Comparison of ENCODE assay signal across 18 cellular contexts in the genomic region with DNA sequence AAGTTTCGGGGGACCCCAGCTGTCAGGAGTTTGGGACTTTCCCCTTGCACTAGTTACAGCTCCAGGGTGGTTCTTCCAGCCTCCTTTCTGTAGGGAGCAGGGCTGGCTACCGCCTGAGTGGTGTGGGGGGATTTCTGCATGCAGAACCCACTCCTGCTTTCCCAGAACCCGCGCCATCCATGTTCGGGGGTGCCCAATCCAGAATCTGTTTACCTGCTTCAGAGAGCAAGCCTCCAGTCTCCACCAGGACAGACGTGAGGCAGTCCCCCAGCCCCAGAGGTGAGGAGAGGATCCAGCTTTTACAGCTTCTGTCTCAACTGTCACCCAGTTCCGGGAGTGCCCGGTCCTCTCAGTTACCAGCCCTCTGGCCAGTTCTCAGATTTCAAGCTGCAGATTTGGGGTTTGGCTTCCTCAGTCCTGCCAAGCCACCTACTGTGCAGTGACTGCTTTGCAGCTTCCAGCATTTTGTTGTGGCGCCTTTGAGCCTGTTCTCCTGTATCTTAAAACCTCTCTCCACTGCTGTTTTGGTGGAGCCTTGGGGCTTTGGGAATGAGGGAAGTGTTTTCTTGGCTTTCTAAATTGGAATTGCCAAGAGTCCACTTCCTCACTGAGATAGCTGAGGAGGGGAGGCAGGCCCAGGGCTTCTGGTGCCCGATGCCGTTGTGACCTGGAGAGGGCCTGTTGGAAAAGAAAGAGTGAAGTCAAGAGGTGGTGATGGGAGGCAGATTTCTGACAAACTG.
A peak's percentile ranks its signal among the peaks of the same experiment; 100 is the strongest.
DNase-seq lines count a peak whose midpoint lies in the region; ATAC-seq and TF ChIP-seq lines count a peak whose summit lies in the region.
"Had no signal": no experiment of that assay in that cellular context is flagged by ENCODE, and none has a peak within 500 bp of the region (broad histone marks: within the 10 kb centered on the region; RNA-seq: fewer than 3 reads in every experiment).

No MANE protein-coding gene starts in this region.

- H3K79me2 ChIP-seq in PC-9 (ENCODE audit: low read depth) (no peaks in the 10 kb centered on the region), GM23338 (replicated peaks; ENCODE audit: insufficient read depth) (no peaks in the 10 kb centered on the region)

- POLR2A ChIA-PET in AG04450 (lab: Yijun Ruan, JAX) (no interaction called here), PC-9 (lab: Charles Lee; ENCODE audit: unreplicated experiment) (interaction anchor here (0.6 kb wide), 2 partner anchors 109 to 339 kb away, joined by 6 read pairs; no protein-coding TSS in a partner anchor), A673 (lab: Charles Lee; ENCODE audit: low non-redundant PET) (no interaction called here)

- H4K20me1 ChIP-seq in PC-9 (ENCODE audit: insufficient read depth) (no peaks in the 10 kb centered on the region), GM23338 (replicated peaks; ENCODE audit: insufficient read depth) (no peaks in the 10 kb centered on the region)
- H4K20me1 ChIP-seq: BLaER1 had no signal

- H3F3A ChIP-seq in PC-9 (ENCODE audit: insufficient read depth, low read depth) (no peaks in the 10 kb centered on the region), GM23338 (replicated peaks; ENCODE audit: low read depth) (no peaks in the 10 kb centered on the region)

- no peak for DNase-seq in AG04450 (ENCODE audit: low read depth, low spot score)
- peak; percentile 31 for DNase-seq in DMS79 treated with DMSO at 0.1 percent for 48 hours (lab: John Stamatoyannopoulos, UW)
- peak; percentile 53 to 61 for DNase-seq in PC-9
- peak; percentile 2 for DNase-seq in fibroblast of the aortic adventitia (ENCODE audit: low read depth)
- no peak for DNase-seq in GM23338 (ENCODE audit: low spot score)
- DNase-seq in A673 (ENCODE audit: low spot score), result no peak
- no peak for DNase-seq in osteocyte (ENCODE audit: extremely low spot score, unreplicated experiment)
- no peak for DNase-seq in H7
- DNase-seq: activated CD4-positive, alpha-beta T cell treated with anti-CD3 and anti-CD28 coated beads for 1 hour; activated CD8-positive, alpha-beta memory T cell treated with anti-CD3 and anti-CD28 coated beads, Interleukin-2, amount 50 U/mL, for 48 hours; EL; HCEC 1CT; NCI-H2081 treated with DMSO at 0.1 percent for 48 hours; substantia nigra; T-cell had no signal

- H3K9me3 Mint-ChIP-seq in GM23338 (peaks cover 100% of the 10 kb centered on the region), osteocyte (ENCODE audit: unreplicated experiment) (peaks cover 3% of the 10 kb centered on the region)
- H3K9me3 Mint-ChIP-seq: activated naive CD4-positive, alpha-beta T cell treated with anti-CD3 and anti-CD28 coated beads, Interleukin-2, amount 50 U/mL, for 72 hours; central memory CD8-positive, alpha-beta T cell; T-cell had no signal

- intact Hi-C loops in PC-9 (cut with micrococcal nuclease; ENCODE audit: unreplicated experiment), result no loop called here
- intact Hi-C loops in A673 (cut with micrococcal nuclease; ENCODE audit: unreplicated experiment), result no loop called here

- H3K27me3 ChIP-seq in AG04450 (ENCODE audit: control insufficient read depth, insufficient read depth, low read length) (peaks cover 2% of the 10 kb centered on the region), PC-9 (ENCODE audit: insufficient read depth, low read depth) (peaks cover 67% of the 10 kb centered on the region), GM23338 (ENCODE audit: insufficient read depth) (no peaks in the 10 kb centered on the region), A673 (replicated peaks; ENCODE audit: insufficient read depth, low read depth, low read length, poor library complexity) (peaks cover 27% of the 10 kb centered on the region), H7 (ENCODE audit: control insufficient read depth, insufficient read depth, low read length) (no peaks in the 10 kb centered on the region)
- H3K27me3 ChIP-seq: BLaER1 had no signal

- H3K9me2 ChIP-seq in PC-9 (ENCODE audit: insufficient read depth), result no peaks in the 10 kb centered on the region
- no peaks in the 10 kb centered on the region for H3K9me2 ChIP-seq in GM23338 (ENCODE audit: insufficient read depth)

- H3K4me3 Mint-ChIP-seq in GM23338 (no peak overlapping the region), osteocyte (ENCODE audit: unreplicated experiment) (no peak overlapping the region)
- H3K4me3 Mint-ChIP-seq: central memory CD8-positive, alpha-beta T cell; T-cell had no signal

- H3K4me3 ChIP-seq in AG04450 (ENCODE audit: low read depth, low read length) (no peak overlapping the region), PC-9 (no peak overlapping the region), fibroblast of the aortic adventitia (ENCODE audit: low read depth, low read length) (no peak overlapping the region), GM23338 (no peak overlapping the region), A673 (ENCODE audit: low read depth, low read length, poor library complexity, severe bottlenecking) (no peak overlapping the region), H7 (ENCODE audit: insufficient read depth, low read depth, low read length) (no peak overlapping the region)
- H3K4me3 ChIP-seq: BLaER1 had no signal

- CTCF ChIA-PET in AG04450 (lab: Charles Lee) (no interaction called here), PC-9 (lab: Charles Lee) (no interaction called here), A673 (lab: Charles Lee) (no interaction called here)

- H3K4me1 Mint-ChIP-seq in GM23338 (no peaks in the 10 kb centered on the region), osteocyte (ENCODE audit: unreplicated experiment) (peaks cover 6% of the 10 kb centered on the region)
- H3K4me1 Mint-ChIP-seq: central memory CD8-positive, alpha-beta T cell; T-cell had no signal

- peaks cover 3% of the 10 kb centered on the region for H3K9me3 ChIP-seq in AG04450 (ENCODE audit: control insufficient read depth, insufficient read depth, low read length)
- H3K9me3 ChIP-seq in PC-9 (ENCODE audit: insufficient read depth, low read depth), result no peaks in the 10 kb centered on the region
- no peaks in the 10 kb centered on the region for H3K9me3 ChIP-seq in A673 (ENCODE audit: low read depth, low read length, poor library complexity, severe bottlenecking)
- H3K9me3 ChIP-seq: BLaER1 had no signal

- H3K36me3 ChIP-seq in PC-9 (ENCODE audit: low read depth), result no peaks in the 10 kb centered on the region
- H3K36me3 ChIP-seq in GM23338 (ENCODE audit: insufficient read depth), result 0 out of 2 replicates have a peak, but pooled peaks cover 4% of the 10 kb centered on the region
- no peaks in the 10 kb centered on the region for H3K36me3 ChIP-seq in A673 (ENCODE audit: insufficient read depth, low read length, poor library complexity, severe bottlenecking)
- H3K36me3 ChIP-seq in H7 (replicated peaks; ENCODE audit: control insufficient read depth, insufficient read depth, low read length), result no peaks in the 10 kb centered on the region
- H3K36me3 ChIP-seq: BLaER1 had no signal

- no peak overlapping the region for H3K27ac ChIP-seq in AG04450 (ENCODE audit: low read depth, low read length)
- no peak overlapping the region for H3K27ac ChIP-seq in PC-9
- no peak overlapping the region for H3K27ac ChIP-seq in GM23338 (ENCODE audit: low read depth)
- H3K27ac ChIP-seq in A673 (ENCODE audit: low read depth, low read length, poor library complexity, severe bottlenecking), result no peak overlapping the region
- H3K27ac ChIP-seq: BLaER1 had no signal

- H3K27me3 Mint-ChIP-seq in GM23338 (ENCODE audit: insufficient read depth, low read depth, poor library complexity) (peaks cover 8% of the 10 kb centered on the region), osteocyte (ENCODE audit: unreplicated experiment) (no peaks in the 10 kb centered on the region)

- H2AFZ ChIP-seq in PC-9 (no peak overlapping the region), GM23338 (no peak overlapping the region)

- H3K4me2 ChIP-seq in PC-9, result peak overlapping the region; percentile 27
- H3K4me2 ChIP-seq in GM23338, result no peak overlapping the region
- H3K4me2 ChIP-seq: BLaER1 had no signal

- no peak for ATAC-seq in GM23338
- ATAC-seq: activated naive CD4-positive, alpha-beta T cell treated with anti-CD3 and anti-CD28 coated beads, Interleukin-2, amount 50 U/mL, for 72 hours; T-cell had no signal

- no TSS peak for BruUV-seq in PC-9 (replicated peaks; lab: Mats Ljungman, UMichigan)
- no TSS peak for BruUV-seq in A673 (replicated peaks; lab: Mats Ljungman, UMichigan)

- H3K36me3 Mint-ChIP-seq in GM23338 (ENCODE audit: low read depth) (peaks cover 35% of the 10 kb centered on the region), osteocyte (ENCODE audit: unreplicated experiment) (no peaks in the 10 kb centered on the region)
- H3K36me3 Mint-ChIP-seq: activated naive CD4-positive, alpha-beta T cell treated with anti-CD3 and anti-CD28 coated beads, Interleukin-2, amount 50 U/mL, for 72 hours; T-cell had no signal

- H3K27ac Mint-ChIP-seq in GM23338 (no peak overlapping the region), osteocyte (ENCODE audit: unreplicated experiment) (no peak overlapping the region)
- H3K27ac Mint-ChIP-seq: T-cell had no signal

- H3K4me1 ChIP-seq in PC-9 (replicated peaks; ENCODE audit: insufficient read depth) (0 out of 2 replicates have a peak, but pooled peaks cover 8% of the 10 kb centered on the region), GM23338 (ENCODE audit: insufficient read depth) (no peaks in the 10 kb centered on the region), A673 (ENCODE audit: insufficient read depth, low read length, poor library complexity, severe bottlenecking) (no peaks in the 10 kb centered on the region)
- H3K4me1 ChIP-seq: BLaER1 had no signal

- TF ChIP-seq CTCF in AG04450 (IDR thresholded peaks at IDR 0.05; ENCODE audit: low read depth, low read length) (peak; percentile 17; the same call in 1 of the 2 replicates), PC-9 (conservative IDR thresholded peaks at IDR 0.05) (peak; percentile 47; the same call in 1 of the 2 replicates), fibroblast of the aortic adventitia (IDR thresholded peaks at IDR 0.05; ENCODE audit: insufficient read depth, low read length) (no peak), GM23338 (conservative IDR thresholded peaks at IDR 0.05; ENCODE audit: low read depth in 2 of 2) (no peak), A673 (conservative IDR thresholded peaks at IDR 0.05; ENCODE audit: low read depth, low read length) (no peak), osteocyte (IDR thresholded peaks at IDR 0.05) (no peak)

TF ChIP-seq in GM23338, 12 proteins besides CTCF, POLR2A, EP300 and RAD21 (continues in another document):
- no peak for TF ChIP-seq ZNF331 (CRISPR knock-in tag; IDR thresholded peaks at IDR 0.05; ENCODE audit: low read depth)
- TF ChIP-seq, protein P1, sequence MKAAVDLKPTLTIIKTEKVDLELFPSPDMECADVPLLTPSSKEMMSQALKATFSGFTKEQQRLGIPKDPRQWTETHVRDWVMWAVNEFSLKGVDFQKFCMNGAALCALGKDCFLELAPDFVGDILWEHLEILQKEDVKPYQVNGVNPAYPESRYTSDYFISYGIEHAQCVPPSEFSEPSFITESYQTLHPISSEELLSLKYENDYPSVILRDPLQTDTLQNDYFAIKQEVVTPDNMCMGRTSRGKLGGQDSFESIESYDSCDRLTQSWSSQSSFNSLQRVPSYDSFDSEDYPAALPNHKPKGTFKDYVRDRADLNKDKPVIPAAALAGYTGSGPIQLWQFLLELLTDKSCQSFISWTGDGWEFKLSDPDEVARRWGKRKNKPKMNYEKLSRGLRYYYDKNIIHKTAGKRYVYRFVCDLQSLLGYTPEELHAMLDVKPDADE (IDR thresholded peaks at IDR 0.05), result no peak

Comparison
In these comparisons a context has a peak if more than half of its experiments do, and no peak if none do; other contexts are left out.
1. DNase-seq: peak in DMS79 treated with DMSO at 0.1 percent for 48 hours (single experiment), PC-9 (2 of 2) and fibroblast of the aortic adventitia (single experiment); none in AG04450 (single experiment), GM23338 (single experiment), A673 (single experiment), osteocyte (single experiment) and H7 (single experiment).
2. CTCF ChIP-seq: peak in AG04450 (single experiment) and PC-9 (single experiment); none in fibroblast of the aortic adventitia (single experiment), GM23338 (0 of 2), A673 (single experiment) and osteocyte (single experiment).